Comparison of ENCODE assay signal across 8 cellular contexts in genomic region chr7:24821045-24821853, GRCh38.
DNase-seq lines count a peak whose midpoint lies in the region; ATAC-seq and TF ChIP-seq lines count a peak whose summit lies in the region.

No MANE protein-coding gene starts in this region.

- no peaks in the 10 kb centered on the region for H3K9me3 ChIP-seq in SJSA1 (replicated peaks)

- H2AFZ ChIP-seq in GM23338: no peak overlapping the region

- H3K36me3 ChIP-seq in SJSA1 (no peaks in the 10 kb centered on the region), GM23338 (ENCODE audit: insufficient read depth) (no peaks in the 10 kb centered on the region)

- no peaks in the 10 kb centered on the region for H3F3A ChIP-seq in GM23338 (replicated peaks; ENCODE audit: low read depth)

- ATAC-seq in HG03432 (IDR thresholded peaks at IDR 0.05; ENCODE audit: unreplicated experiment) (peak; percentile 88), left cardiac atrium (peak; percentile 60 to 91), GM23338 (no peak)

- peak; percentile 91 for DNase-seq in CD14-positive monocyte (ENCODE audit: low spot score)
- DNase-seq in GM19240 (ENCODE audit: insufficient read length, low spot score): peak; percentile 62
- DNase-seq in SJSA1 (ENCODE audit: low read depth in 1 of 2, low spot score in 2 of 2): peak; percentile 94 to 95
- DNase-seq in activated naive CD4-positive, alpha-beta T cell treated with Interleukin-2 at 50 U/mL for 16 hours: peak; percentile 84
- peak; percentile 66 for DNase-seq in left cardiac atrium
- DNase-seq in stimulated activated CD4-positive, alpha-beta T cell treated with anti-CD3 and anti-CD28 coated beads, Interleukin-2, amount 100 ng/mL, for 24 hours: peak; percentile 74 to 78
- DNase-seq in GM23338 (ENCODE audit: low spot score): no peak

- no peaks in the 10 kb centered on the region for H4K20me1 ChIP-seq in GM23338 (replicated peaks; ENCODE audit: insufficient read depth)

- H3K9me2 ChIP-seq in GM23338 (ENCODE audit: insufficient read depth): no peaks in the 10 kb centered on the region

- H3K4me1 Mint-ChIP-seq in CD14-positive monocyte: peaks cover 41% of the 10 kb centered on the region
- peaks cover 3% of the 10 kb centered on the region; the same call in 2 of the 3 replicates for H3K4me1 Mint-ChIP-seq in GM23338

- H3K4me3 ChIP-seq in SJSA1: no peak overlapping the region
- no peak overlapping the region for H3K4me3 ChIP-seq in GM23338

- H3K27ac Mint-ChIP-seq in CD14-positive monocyte (peak overlapping the region; percentile 94 to 98 (median 98)), GM23338 (no peak overlapping the region)

- H3K36me3 Mint-ChIP-seq in CD14-positive monocyte (peaks cover 13 to 24% of the 10 kb centered on the region in 2 donors), GM23338 (ENCODE audit: low read depth) (no peaks in the 10 kb centered on the region; the same call in 2 of the 3 replicates)

- intact Hi-C loops in CD14-positive monocyte (cut with micrococcal nuclease): loop anchor here in 1 of 2 donors (1.0 to 5.0 kb wide), 2 partner anchors 12 to 161 kb away; partner anchors contain the start of gene OSBPL3
- intact Hi-C loops in left cardiac atrium (cut with DNase I): loop anchor here (2.0 to 5.0 kb wide), 3 partner anchors 156 to 250 kb away; no protein-coding TSS in a partner anchor

- H3K27me3 Mint-ChIP-seq in CD14-positive monocyte (ENCODE audit: low read depth in 3 of 3) (no peaks in the 10 kb centered on the region), GM23338 (ENCODE audit: insufficient read depth, low read depth, poor library complexity) (no peaks in the 10 kb centered on the region)

- H3K4me1 ChIP-seq in SJSA1 (replicated peaks) (peaks cover 45% of the 10 kb centered on the region), GM23338 (ENCODE audit: insufficient read depth) (no peaks in the 10 kb centered on the region)

- H3K27ac ChIP-seq in SJSA1 (peak overlapping the region; percentile 99), GM23338 (ENCODE audit: low read depth) (no peak overlapping the region)

- H3K4me2 ChIP-seq in GM23338: no peak overlapping the region

- peak overlapping the region in 1 of 2 donors; percentile 61 for H3K4me3 Mint-ChIP-seq in CD14-positive monocyte
- H3K4me3 Mint-ChIP-seq in GM23338: no peak overlapping the region

- H3K79me2 ChIP-seq in GM23338 (replicated peaks; ENCODE audit: insufficient read depth): no peaks in the 10 kb centered on the region

- no peak for TF ChIP-seq CTCF in CD14-positive monocyte (IDR thresholded peaks at IDR 0.05)
- no peak for TF ChIP-seq CTCF in GM23338 (conservative IDR thresholded peaks at IDR 0.05; ENCODE audit: low read depth in 2 of 2)

- H3K27me3 ChIP-seq in SJSA1 (replicated peaks): no peaks in the 10 kb centered on the region
- no peaks in the 10 kb centered on the region for H3K27me3 ChIP-seq in GM23338 (ENCODE audit: insufficient read depth)

- H3K9me3 Mint-ChIP-seq in CD14-positive monocyte: no peaks in the 10 kb centered on the region
- no peaks in the 10 kb centered on the region; the same call in 2 of the 3 replicates for H3K9me3 Mint-ChIP-seq in GM23338

TF ChIP-seq in GM23338, 12 proteins besides CTCF, POLR2A, EP300 and RAD21 (continues in another document):
- TF ChIP-seq NANOG (IDR thresholded peaks at IDR 0.05; ENCODE audit: borderline replicate concordance): no peak
- TF ChIP-seq, protein P1, sequence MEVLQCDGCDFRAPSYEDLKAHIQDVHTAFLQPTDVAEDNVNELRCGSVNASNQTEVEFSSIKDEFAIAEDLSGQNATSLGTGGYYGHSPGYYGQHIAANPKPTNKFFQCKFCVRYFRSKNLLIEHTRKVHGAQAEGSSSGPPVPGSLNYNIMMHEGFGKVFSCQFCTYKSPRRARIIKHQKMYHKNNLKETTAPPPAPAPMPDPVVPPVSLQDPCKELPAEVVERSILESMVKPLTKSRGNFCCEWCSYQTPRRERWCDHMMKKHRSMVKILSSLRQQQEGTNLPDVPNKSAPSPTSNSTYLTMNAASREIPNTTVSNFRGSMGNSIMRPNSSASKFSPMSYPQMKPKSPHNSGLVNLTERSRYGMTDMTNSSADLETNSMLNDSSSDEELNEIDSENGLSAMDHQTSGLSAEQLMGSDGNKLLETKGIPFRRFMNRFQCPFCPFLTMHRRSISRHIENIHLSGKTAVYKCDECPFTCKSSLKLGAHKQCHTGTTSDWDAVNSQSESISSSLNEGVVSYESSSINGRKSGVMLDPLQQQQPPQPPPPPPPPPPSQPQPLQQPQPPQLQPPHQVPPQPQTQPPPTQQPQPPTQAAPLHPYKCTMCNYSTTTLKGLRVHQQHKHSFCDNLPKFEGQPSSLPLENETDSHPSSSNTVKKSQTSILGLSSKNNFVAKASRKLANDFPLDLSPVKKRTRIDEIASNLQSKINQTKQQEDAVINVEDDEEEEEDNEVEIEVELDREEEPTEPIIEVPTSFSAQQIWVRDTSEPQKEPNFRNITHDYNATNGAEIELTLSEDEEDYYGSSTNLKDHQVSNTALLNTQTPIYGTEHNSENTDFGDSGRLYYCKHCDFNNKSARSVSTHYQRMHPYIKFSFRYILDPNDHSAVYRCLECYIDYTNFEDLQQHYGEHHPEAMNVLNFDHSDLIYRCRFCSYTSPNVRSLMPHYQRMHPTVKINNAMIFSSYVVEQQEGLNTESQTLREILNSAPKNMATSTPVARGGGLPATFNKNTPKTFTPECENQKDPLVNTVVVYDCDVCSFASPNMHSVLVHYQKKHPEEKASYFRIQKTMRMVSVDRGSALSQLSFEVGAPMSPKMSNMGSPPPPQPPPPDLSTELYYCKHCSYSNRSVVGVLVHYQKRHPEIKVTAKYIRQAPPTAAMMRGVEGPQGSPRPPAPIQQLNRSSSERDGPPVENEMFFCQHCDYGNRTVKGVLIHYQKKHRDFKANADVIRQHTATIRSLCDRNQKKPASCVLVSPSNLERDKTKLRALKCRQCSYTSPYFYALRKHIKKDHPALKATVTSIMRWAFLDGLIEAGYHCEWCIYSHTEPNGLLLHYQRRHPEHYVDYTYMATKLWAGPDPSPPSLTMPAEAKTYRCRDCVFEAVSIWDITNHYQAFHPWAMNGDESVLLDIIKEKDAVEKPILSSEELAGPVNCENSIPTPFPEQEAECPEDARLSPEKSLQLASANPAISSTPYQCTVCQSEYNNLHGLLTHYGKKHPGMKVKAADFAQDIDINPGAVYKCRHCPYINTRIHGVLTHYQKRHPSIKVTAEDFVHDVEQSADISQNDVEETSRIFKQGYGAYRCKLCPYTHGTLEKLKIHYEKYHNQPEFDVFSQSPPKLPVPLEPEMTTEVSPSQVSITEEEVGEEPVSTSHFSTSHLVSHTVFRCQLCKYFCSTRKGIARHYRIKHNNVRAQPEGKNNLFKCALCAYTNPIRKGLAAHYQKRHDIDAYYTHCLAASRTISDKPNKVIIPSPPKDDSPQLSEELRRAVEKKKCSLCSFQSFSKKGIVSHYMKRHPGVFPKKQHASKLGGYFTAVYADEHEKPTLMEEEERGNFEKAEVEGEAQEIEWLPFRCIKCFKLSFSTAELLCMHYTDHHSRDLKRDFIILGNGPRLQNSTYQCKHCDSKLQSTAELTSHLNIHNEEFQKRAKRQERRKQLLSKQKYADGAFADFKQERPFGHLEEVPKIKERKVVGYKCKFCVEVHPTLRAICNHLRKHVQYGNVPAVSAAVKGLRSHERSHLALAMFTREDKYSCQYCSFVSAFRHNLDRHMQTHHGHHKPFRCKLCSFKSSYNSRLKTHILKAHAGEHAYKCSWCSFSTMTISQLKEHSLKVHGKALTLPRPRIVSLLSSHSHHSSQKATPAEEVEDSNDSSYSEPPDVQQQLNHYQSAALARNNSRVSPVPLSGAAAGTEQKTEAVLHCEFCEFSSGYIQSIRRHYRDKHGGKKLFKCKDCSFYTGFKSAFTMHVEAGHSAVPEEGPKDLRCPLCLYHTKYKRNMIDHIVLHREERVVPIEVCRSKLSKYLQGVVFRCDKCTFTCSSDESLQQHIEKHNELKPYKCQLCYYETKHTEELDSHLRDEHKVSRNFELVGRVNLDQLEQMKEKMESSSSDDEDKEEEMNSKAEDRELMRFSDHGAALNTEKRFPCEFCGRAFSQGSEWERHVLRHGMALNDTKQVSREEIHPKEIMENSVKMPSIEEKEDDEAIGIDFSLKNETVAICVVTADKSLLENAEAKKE (CRISPR knock-in tag; IDR thresholded peaks at IDR 0.05): no peak
- TF ChIP-seq ZNF114 (CRISPR knock-in tag; IDR thresholded peaks at IDR 0.05): no peak
- TF ChIP-seq, protein P2, sequence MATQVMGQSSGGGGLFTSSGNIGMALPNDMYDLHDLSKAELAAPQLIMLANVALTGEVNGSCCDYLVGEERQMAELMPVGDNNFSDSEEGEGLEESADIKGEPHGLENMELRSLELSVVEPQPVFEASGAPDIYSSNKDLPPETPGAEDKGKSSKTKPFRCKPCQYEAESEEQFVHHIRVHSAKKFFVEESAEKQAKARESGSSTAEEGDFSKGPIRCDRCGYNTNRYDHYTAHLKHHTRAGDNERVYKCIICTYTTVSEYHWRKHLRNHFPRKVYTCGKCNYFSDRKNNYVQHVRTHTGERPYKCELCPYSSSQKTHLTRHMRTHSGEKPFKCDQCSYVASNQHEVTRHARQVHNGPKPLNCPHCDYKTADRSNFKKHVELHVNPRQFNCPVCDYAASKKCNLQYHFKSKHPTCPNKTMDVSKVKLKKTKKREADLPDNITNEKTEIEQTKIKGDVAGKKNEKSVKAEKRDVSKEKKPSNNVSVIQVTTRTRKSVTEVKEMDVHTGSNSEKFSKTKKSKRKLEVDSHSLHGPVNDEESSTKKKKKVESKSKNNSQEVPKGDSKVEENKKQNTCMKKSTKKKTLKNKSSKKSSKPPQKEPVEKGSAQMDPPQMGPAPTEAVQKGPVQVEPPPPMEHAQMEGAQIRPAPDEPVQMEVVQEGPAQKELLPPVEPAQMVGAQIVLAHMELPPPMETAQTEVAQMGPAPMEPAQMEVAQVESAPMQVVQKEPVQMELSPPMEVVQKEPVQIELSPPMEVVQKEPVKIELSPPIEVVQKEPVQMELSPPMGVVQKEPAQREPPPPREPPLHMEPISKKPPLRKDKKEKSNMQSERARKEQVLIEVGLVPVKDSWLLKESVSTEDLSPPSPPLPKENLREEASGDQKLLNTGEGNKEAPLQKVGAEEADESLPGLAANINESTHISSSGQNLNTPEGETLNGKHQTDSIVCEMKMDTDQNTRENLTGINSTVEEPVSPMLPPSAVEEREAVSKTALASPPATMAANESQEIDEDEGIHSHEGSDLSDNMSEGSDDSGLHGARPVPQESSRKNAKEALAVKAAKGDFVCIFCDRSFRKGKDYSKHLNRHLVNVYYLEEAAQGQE (IDR thresholded peaks at IDR 0.05; ENCODE audit: unreplicated experiment): no peak
- no peak for TF ChIP-seq EZH2phosphoT487 (IDR thresholded peaks at IDR 0.05; ENCODE audit: unreplicated experiment)
- TF ChIP-seq EZH2 (IDR thresholded peaks at IDR 0.05; ENCODE audit: low read depth, unreplicated experiment): no peak
